9 cellular contexts compared by ENCODE assay signal in the genomic region with DNA sequence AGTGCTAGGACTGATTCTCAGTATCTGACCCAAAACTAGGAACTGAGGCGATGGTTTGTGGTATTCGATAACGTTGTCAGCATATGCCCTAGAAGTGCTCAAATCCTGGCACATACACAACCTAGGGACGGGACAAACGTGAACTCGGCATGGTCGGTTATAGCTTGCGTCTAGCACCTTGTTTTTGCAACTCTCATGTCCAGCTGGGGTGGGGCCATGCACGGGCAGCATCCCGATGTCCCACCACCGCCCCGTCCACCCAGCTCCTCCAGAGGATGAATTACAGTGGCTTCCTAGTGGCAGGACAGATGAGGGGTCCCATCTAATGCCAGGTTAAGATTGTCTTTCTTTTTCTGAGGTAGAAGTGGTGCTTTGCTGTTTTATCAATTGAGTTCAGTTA. TPM values are rescaled to one million over a fixed set of nuclear protein-coding genes. Genes with fewer than 3 reads are reported as not detected.
"Had no signal": no experiment of that assay in that cellular context is flagged by ENCODE, and none has a peak within 500 bp of the region (broad histone marks: within the 10 kb centered on the region; RNA-seq: fewer than 3 reads in every experiment).

No MANE protein-coding gene starts in this region.

- H3K27ac Mint-ChIP-seq: H9, IgD-negative memory B cell had no signal

- H3K9me3 Mint-ChIP-seq: IgD-negative memory B cell had no signal

- H3K4me3 Mint-ChIP-seq: H9 had no signal

- ATAC-seq: HepG2 had no signal

- H3K4me3 ChIP-seq: GM23248 had no signal

- DNase-seq: GM23248, GOT3, H9, HCEC 1CT, KG1 had no signal

- H3K27me3 Mint-ChIP-seq: IgD-negative memory B cell had no signal

RNA-seq across cellular contexts. Expression of gene PROP1, which starts 31.6 kb away (rescaled TPM):
- total RNA-seq: GM23248, H4, H9, HepG2, HT1080 had no signal
